8 cellular contexts compared by ENCODE assay signal in the genomic region with DNA sequence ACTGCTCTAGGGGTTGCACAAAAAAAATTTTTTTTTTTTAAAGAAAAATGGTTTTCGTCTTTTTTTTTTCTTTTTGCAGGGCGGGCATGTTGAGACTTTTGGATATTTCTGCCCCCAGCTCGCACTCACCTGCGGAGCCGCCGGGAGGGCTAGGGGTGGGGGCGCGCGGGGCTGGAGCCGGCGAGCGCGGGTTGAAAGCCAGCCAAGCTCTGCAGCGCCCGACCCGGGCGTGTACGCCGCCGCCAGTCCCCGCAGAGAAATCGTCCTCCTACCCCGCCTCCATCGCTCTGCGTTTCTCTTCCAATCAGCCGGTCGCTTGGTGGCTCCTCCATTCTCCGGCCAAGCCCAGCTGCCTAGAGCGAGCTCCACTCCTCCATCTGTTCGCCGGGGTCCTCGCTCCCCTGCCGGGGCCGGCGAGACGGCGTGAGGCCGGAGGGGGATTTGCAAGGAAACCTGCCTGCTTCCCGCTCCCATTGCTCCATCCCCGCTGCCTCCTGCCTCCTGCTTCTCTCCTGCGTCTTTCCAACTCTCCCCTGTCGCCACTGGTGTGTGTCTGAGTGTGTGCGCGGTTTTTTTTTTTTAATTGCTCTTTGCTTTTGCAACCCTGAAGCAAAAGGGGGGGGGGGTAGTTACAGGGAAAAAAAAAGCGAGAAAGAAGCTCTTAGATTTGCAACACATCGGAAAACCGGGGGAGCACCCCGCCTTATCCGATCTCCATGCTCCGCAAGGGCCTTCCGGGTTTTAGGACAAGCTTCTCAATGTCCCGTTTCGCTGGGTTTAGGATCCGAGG. TPM values are rescaled to one million over a fixed set of nuclear protein-coding genes. Genes with fewer than 3 reads are reported as not detected.
DNase-seq lines count a peak whose midpoint lies in the region; ATAC-seq and TF ChIP-seq lines count a peak whose summit lies in the region.

No MANE protein-coding gene starts in this region.

- no peaks in the 10 kb centered on the region for H3K9me3 Mint-ChIP-seq in activated CD8-positive, alpha-beta T cell treated with anti-CD3 and anti-CD28 coated beads for 36 hours

- DNase-seq in HT-29 (ENCODE audit: low spot score) (peak; percentile 67), NCI-H82 (lab: John Stamatoyannopoulos, UW) (peak; percentile 93), lower lobe of right lung (peak; percentile 82)
- DNase-seq in activated CD8-positive, alpha-beta T cell treated with anti-CD3 and anti-CD28 coated beads for 36 hours: peak; percentile 76
- peak; percentile 44 for DNase-seq in effector CD8-positive, alpha-beta T cell (lab: John Stamatoyannopoulos, UW)
- peak; percentile 29 for DNase-seq in stimulated activated CD8-positive, alpha-beta memory T cell treated with anti-CD3 and anti-CD28 coated beads, Interleukin-12 subunit alpha, Interleukin-12 subunit beta, amount 100 ng/mL, for 4 hours (ENCODE audit: low read depth)

- CTCF ChIA-PET in activated CD8-positive, alpha-beta T cell treated with anti-CD3 and anti-CD28 coated beads for 36 hours (lab: Charles Lee): interaction anchor here (0.7 to 5.0 kb wide), 13 partner anchors 12 to 133 kb away, joined by 3 to 53 read pairs (median 3); no protein-coding TSS in a partner anchor

- H3K36me3 ChIP-seq in lower lobe of right lung: peaks cover 15% of the 10 kb centered on the region

- POLR2A ChIA-PET in activated CD8-positive, alpha-beta T cell treated with anti-CD3 and anti-CD28 coated beads for 36 hours (lab: Charles Lee): interaction anchor here (0.6 to 8.1 kb wide), 20 partner anchors 10 to 1676 kb away, joined by 3 to 58 read pairs (median 4); a partner anchor contains a TSS

- no peaks in the 10 kb centered on the region for H3K27me3 ChIP-seq in lower lobe of right lung (ENCODE audit: low read depth)

- H3K36me3 Mint-ChIP-seq in activated CD8-positive, alpha-beta T cell treated with anti-CD3 and anti-CD28 coated beads for 36 hours (ENCODE audit: low read depth): peaks cover 23% of the 10 kb centered on the region

- H3K4me1 Mint-ChIP-seq in activated CD8-positive, alpha-beta T cell treated with anti-CD3 and anti-CD28 coated beads for 36 hours (ENCODE audit: low read depth): peaks cover 9% of the 10 kb centered on the region

- H3K4me3 ChIP-seq in lower lobe of right lung: peak overlapping the region; percentile 97

- intact Hi-C loops in activated CD8-positive, alpha-beta T cell treated with anti-CD3 and anti-CD28 coated beads for 36 hours (cut with micrococcal nuclease): no loop called here
- intact Hi-C loops in lower lobe of right lung (cut with DNase I): no loop called here

- H3K27ac Mint-ChIP-seq in activated CD8-positive, alpha-beta T cell treated with anti-CD3 and anti-CD28 coated beads for 36 hours: peak overlapping the region; percentile 89

- TF ChIP-seq CTCF in C4-2B (conservative IDR thresholded peaks at IDR 0.05): 0 out of 2 replicates have a peak, but pooled peaks have one; percentile 4
- TF ChIP-seq CTCF in activated CD8-positive, alpha-beta T cell treated with anti-CD3 and anti-CD28 coated beads for 36 hours (IDR thresholded peaks at IDR 0.05): no peak
- no peak for TF ChIP-seq CTCF in lower lobe of right lung (IDR thresholded peaks at IDR 0.05)

- H3K27ac ChIP-seq in C4-2B: peak overlapping the region; percentile 96
- peak overlapping the region; percentile 96 for H3K27ac ChIP-seq in lower lobe of right lung

- H3K4me1 ChIP-seq in lower lobe of right lung: peaks cover 38% of the 10 kb centered on the region

- ATAC-seq in activated CD8-positive, alpha-beta T cell treated with anti-CD3 and anti-CD28 coated beads for 36 hours: peak; percentile 11
- ATAC-seq in lower lobe of right lung (peak; percentile 49 to 61), HG03025 (IDR thresholded peaks at IDR 0.05; ENCODE audit: low FRiP score, unreplicated experiment) (no peak)

- H3K9me3 ChIP-seq in lower lobe of right lung: no peaks in the 10 kb centered on the region

- H3K4me3 Mint-ChIP-seq in activated CD8-positive, alpha-beta T cell treated with anti-CD3 and anti-CD28 coated beads for 36 hours: peak overlapping the region; percentile 86

- no peaks in the 10 kb centered on the region for H3K27me3 Mint-ChIP-seq in activated CD8-positive, alpha-beta T cell treated with anti-CD3 and anti-CD28 coated beads for 36 hours

RNA-seq across cellular contexts. Expression of a gene that starts 1.8 kb away (rescaled TPM):
- 61.8 and 65.2 TPM in 2 replicates for total RNA-seq in HT-29 (2014; rRNA removed; shearing (Covaris generic))
- 100 to 1,000 TPM; 129 to 135 TPM for total RNA-seq in activated CD8-positive, alpha-beta T cell treated with anti-CD3 and anti-CD28 coated beads for 36 hours
- total RNA-seq in lower lobe of right lung: 56.7 TPM

RNA-seq across cellular contexts. Expression of a gene that starts 21.6 kb away (rescaled TPM):
- total RNA-seq in HT-29 (2014; rRNA removed; shearing (Covaris generic)): 70.5 and 82.7 TPM in 2 replicates
- total RNA-seq in activated CD8-positive, alpha-beta T cell treated with anti-CD3 and anti-CD28 coated beads for 36 hours: 10 to 100 TPM; 58.1 to 62.3 TPM
- 67.4 TPM for total RNA-seq in lower lobe of right lung

RNA-seq across cellular contexts. Expression of a gene that starts 34.5 kb away (rescaled TPM):
- total RNA-seq in HT-29 (2014; rRNA removed; shearing (Covaris generic)): 41.9 and 45.4 TPM in 2 replicates
- 10 to 100 TPM; 17.5 TPM for total RNA-seq in activated CD8-positive, alpha-beta T cell treated with anti-CD3 and anti-CD28 coated beads for 36 hours
- total RNA-seq in lower lobe of right lung: 41.9 TPM

RNA-seq across cellular contexts. Expression of a gene that starts 46.7 kb away (rescaled TPM):
- not detected in 2 replicates for total RNA-seq in HT-29 (2014; rRNA removed; shearing (Covaris generic))
- not detected for total RNA-seq in activated CD8-positive, alpha-beta T cell treated with anti-CD3 and anti-CD28 coated beads for 36 hours
- total RNA-seq in lower lobe of right lung: 0.83 TPM

RNA-seq across cellular contexts. Expression of a gene that starts 50.8 kb away (rescaled TPM):
- total RNA-seq in HT-29 (2014; rRNA removed; shearing (Covaris generic)): 0.03 TPM in 1 of 2 replicates, not detected in the other
- total RNA-seq in activated CD8-positive, alpha-beta T cell treated with anti-CD3 and anti-CD28 coated beads for 36 hours: under 1 TPM; 0.18 to 0.27 TPM
- total RNA-seq in lower lobe of right lung: not detected

Comparison
In these comparisons a context has a peak if more than half of its experiments do, and no peak if none do; other contexts are left out.
1. DNase-seq: peak in every context shown above with its lines; median percentile 93 in NCI-H82; 82 in lower lobe of right lung; 76 in activated CD8-positive, alpha-beta T cell treated with anti-CD3 and anti-CD28 coated beads for 36 hours; 67 in HT-29; 44 in effector CD8-positive, alpha-beta T cell; 29 in stimulated activated CD8-positive, alpha-beta memory T cell treated with anti-CD3 and anti-CD28 coated beads, Interleukin-12 subunit alpha, Interleukin-12 subunit beta, amount 100 ng/mL, for 4 hours.